ENCODE assay signal across 8 cellular contexts in genomic region chr10:45418859-45419672, GRCh38. TPM values are rescaled to one million over a fixed set of nuclear protein-coding genes. Genes with fewer than 3 reads are reported as not detected.
DNase-seq lines count a peak whose midpoint lies in the region; ATAC-seq and TF ChIP-seq lines count a peak whose summit lies in the region.

No MANE protein-coding gene starts in this region.

- no peaks in the 10 kb centered on the region for H3F3A ChIP-seq in GM23338 (replicated peaks; ENCODE audit: low read depth)

- TF ChIP-seq POLR2A in uterus (IDR thresholded peaks at IDR 0.05) = peak; percentile 32 to 36

- intact Hi-C loops in head of caudate nucleus (cut with DNase I) (no loop called here), uterus (cut with DNase I; ENCODE audit: low total_unique reads) (no loop called here), Caco-2 (cut with micrococcal nuclease; ENCODE audit: unreplicated experiment) (no loop called here)

- H3K9me2 ChIP-seq in GM23338 (ENCODE audit: insufficient read depth) = peaks cover 10% of the 10 kb centered on the region; the same call in 1 of the 2 replicates

- H3K27me3 Mint-ChIP-seq in GM23338 (ENCODE audit: insufficient read depth, low read depth, poor library complexity) = peaks cover 19% of the 10 kb centered on the region
- H3K27me3 Mint-ChIP-seq in Caco-2 (ENCODE audit: insufficient read depth, unreplicated experiment) = peaks cover 4% of the 10 kb centered on the region

- no peak for TF ChIP-seq CTCF in GM23338 (conservative IDR thresholded peaks at IDR 0.05; ENCODE audit: low read depth in 2 of 2)
- TF ChIP-seq CTCF in osteoblast (IDR thresholded peaks at IDR 0.05; ENCODE audit: extremely low read depth, low read depth, low read length) = no peak
- no peak for TF ChIP-seq CTCF in uterus (IDR thresholded peaks at IDR 0.05)
- no peak for TF ChIP-seq CTCF in Caco-2 (IDR thresholded peaks at IDR 0.05; ENCODE audit: insufficient read depth in 1 of 2, low read depth in 1 of 2, low read length in 1 of 2, severe bottlenecking in 1 of 2, unreplicated experiment in 1 of 2)

- H3K4me2 ChIP-seq in GM23338 = peak overlapping the region; percentile 93
- H3K4me2 ChIP-seq in osteoblast (ENCODE audit: insufficient read depth, low read length) = peak overlapping the region; percentile 91

- H3K4me3 ChIP-seq in GM23338 = peak overlapping the region; percentile 82
- peak overlapping the region; percentile 72 for H3K4me3 ChIP-seq in osteoblast (ENCODE audit: insufficient read depth, low read length)
- H3K4me3 ChIP-seq in uterus = peak overlapping the region; percentile 33 to 40
- no peak overlapping the region for H3K4me3 ChIP-seq in Caco-2 (ENCODE audit: low read depth, low read length)

- H3K9me3 Mint-ChIP-seq in GM23338 (peaks cover 3% of the 10 kb centered on the region; the same call in 2 of the 3 replicates), Caco-2 (ENCODE audit: unreplicated experiment) (peaks cover 10% of the 10 kb centered on the region)

- POLR2A ChIA-PET in Caco-2 (lab: Charles Lee) = no interaction called here

- H3K36me3 Mint-ChIP-seq in GM23338 (ENCODE audit: low read depth) (peaks cover under 1% of the 10 kb centered on the region; the same call in 1 of the 3 replicates), Caco-2 (ENCODE audit: insufficient read depth, unreplicated experiment) (no peaks in the 10 kb centered on the region)

- no peaks in the 10 kb centered on the region for H3K9me3 ChIP-seq in osteoblast (ENCODE audit: low read depth, low read length)
- no peaks in the 10 kb centered on the region for H3K9me3 ChIP-seq in uterus
- no peaks in the 10 kb centered on the region for H3K9me3 ChIP-seq in Caco-2

- H2AFZ ChIP-seq in GM23338 (peak overlapping the region; percentile 94), osteoblast (ENCODE audit: low read length) (peak overlapping the region; percentile 86)

- CTCF ChIA-PET in Caco-2 (lab: Charles Lee) = no interaction called here

- H3K4me3 Mint-ChIP-seq in GM23338 (peak overlapping the region; percentile 96), Caco-2 (ENCODE audit: unreplicated experiment) (no peak overlapping the region)

- ATAC-seq in GM23338 = peak; percentile 93

- H4K20me1 ChIP-seq in GM23338 (replicated peaks; ENCODE audit: insufficient read depth) (no peaks in the 10 kb centered on the region), osteoblast (ENCODE audit: insufficient read depth, low read length) (no peaks in the 10 kb centered on the region)

- peak; percentile 3 for DNase-seq in GM04504 (ENCODE audit: low read depth)
- peak; percentile 79 for DNase-seq in GM23338 (ENCODE audit: low spot score)
- DNase-seq in NCI-H2227 (lab: John Stamatoyannopoulos, UW; ENCODE audit: unreplicated experiment) = peak; percentile 70
- peak; percentile 60 for DNase-seq in activated naive CD4-positive, alpha-beta T cell treated with Interleukin-2 at 50 U/mL for 16 hours
- DNase-seq in head of caudate nucleus = peak in 40 of 42 donors; percentile 12 to 83 (median 62)
- peak; percentile 87 for DNase-seq in osteoblast (ENCODE audit: insufficient read length, low spot score, missing footprints)
- peak; percentile 56 to 66 for DNase-seq in uterus
- no peak for DNase-seq in Caco-2

- H3K79me2 ChIP-seq in GM23338 (replicated peaks; ENCODE audit: insufficient read depth) (no peaks in the 10 kb centered on the region), osteoblast (ENCODE audit: insufficient read depth, low read length) (no peaks in the 10 kb centered on the region)

- peak overlapping the region; percentile 95 for H3K27ac Mint-ChIP-seq in GM23338
- H3K27ac Mint-ChIP-seq in Caco-2 (ENCODE audit: unreplicated experiment) = no peak overlapping the region

- H3K4me1 Mint-ChIP-seq in GM23338 (peaks cover 11% of the 10 kb centered on the region), Caco-2 (ENCODE audit: low read depth, unreplicated experiment) (no peaks in the 10 kb centered on the region)

- H3K36me3 ChIP-seq in GM23338 (ENCODE audit: insufficient read depth) (no peaks in the 10 kb centered on the region), osteoblast (ENCODE audit: insufficient read depth, low read length) (no peaks in the 10 kb centered on the region), uterus (no peaks in the 10 kb centered on the region), Caco-2 (ENCODE audit: control insufficient read depth, insufficient read depth, low read length) (no peaks in the 10 kb centered on the region)

- H3K4me1 ChIP-seq in GM23338 (ENCODE audit: insufficient read depth) = peaks cover 5% of the 10 kb centered on the region; the same call in 1 of the 2 replicates
- peaks cover 3% of the 10 kb centered on the region for H3K4me1 ChIP-seq in osteoblast (ENCODE audit: insufficient read depth, low read length)
- peaks cover 0 to 3% of the 10 kb centered on the region in 2 donors for H3K4me1 ChIP-seq in uterus
- no peaks in the 10 kb centered on the region for H3K4me1 ChIP-seq in Caco-2

- H3K27ac ChIP-seq in GM23338 (ENCODE audit: low read depth) (no peak overlapping the region), osteoblast (ENCODE audit: low read depth, low read length) (no peak overlapping the region), uterus (peak overlapping the region; percentile 74 to 83)

- no TSS peak for BruUV-seq in Caco-2 (replicated peaks; lab: Mats Ljungman, UMichigan)

- H3K27me3 ChIP-seq in GM23338 (ENCODE audit: insufficient read depth) = 0 out of 2 replicates have a peak, but pooled peaks cover 9% of the 10 kb centered on the region
- no peaks in the 10 kb centered on the region for H3K27me3 ChIP-seq in osteoblast (ENCODE audit: insufficient read depth, low read length)
- H3K27me3 ChIP-seq in uterus = no peaks in the 10 kb centered on the region
- no peaks in the 10 kb centered on the region; the same call in 1 of the 2 replicates for H3K27me3 ChIP-seq in Caco-2 (replicated peaks; ENCODE audit: control insufficient read depth, insufficient read depth, low read length)

TF ChIP-seq in GM23338, 12 proteins besides CTCF, POLR2A, EP300 and RAD21:
- TF ChIP-seq POLR2AphosphoS5 (IDR thresholded peaks at IDR 0.05; ENCODE audit: low read depth) = peak; percentile 86
- TF ChIP-seq, protein P1, sequence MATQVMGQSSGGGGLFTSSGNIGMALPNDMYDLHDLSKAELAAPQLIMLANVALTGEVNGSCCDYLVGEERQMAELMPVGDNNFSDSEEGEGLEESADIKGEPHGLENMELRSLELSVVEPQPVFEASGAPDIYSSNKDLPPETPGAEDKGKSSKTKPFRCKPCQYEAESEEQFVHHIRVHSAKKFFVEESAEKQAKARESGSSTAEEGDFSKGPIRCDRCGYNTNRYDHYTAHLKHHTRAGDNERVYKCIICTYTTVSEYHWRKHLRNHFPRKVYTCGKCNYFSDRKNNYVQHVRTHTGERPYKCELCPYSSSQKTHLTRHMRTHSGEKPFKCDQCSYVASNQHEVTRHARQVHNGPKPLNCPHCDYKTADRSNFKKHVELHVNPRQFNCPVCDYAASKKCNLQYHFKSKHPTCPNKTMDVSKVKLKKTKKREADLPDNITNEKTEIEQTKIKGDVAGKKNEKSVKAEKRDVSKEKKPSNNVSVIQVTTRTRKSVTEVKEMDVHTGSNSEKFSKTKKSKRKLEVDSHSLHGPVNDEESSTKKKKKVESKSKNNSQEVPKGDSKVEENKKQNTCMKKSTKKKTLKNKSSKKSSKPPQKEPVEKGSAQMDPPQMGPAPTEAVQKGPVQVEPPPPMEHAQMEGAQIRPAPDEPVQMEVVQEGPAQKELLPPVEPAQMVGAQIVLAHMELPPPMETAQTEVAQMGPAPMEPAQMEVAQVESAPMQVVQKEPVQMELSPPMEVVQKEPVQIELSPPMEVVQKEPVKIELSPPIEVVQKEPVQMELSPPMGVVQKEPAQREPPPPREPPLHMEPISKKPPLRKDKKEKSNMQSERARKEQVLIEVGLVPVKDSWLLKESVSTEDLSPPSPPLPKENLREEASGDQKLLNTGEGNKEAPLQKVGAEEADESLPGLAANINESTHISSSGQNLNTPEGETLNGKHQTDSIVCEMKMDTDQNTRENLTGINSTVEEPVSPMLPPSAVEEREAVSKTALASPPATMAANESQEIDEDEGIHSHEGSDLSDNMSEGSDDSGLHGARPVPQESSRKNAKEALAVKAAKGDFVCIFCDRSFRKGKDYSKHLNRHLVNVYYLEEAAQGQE (IDR thresholded peaks at IDR 0.05; ENCODE audit: unreplicated experiment) = no peak

RNA-seq across cellular contexts. Expression of gene ALOX5, which starts 45.0 kb away (rescaled TPM):
- 5.4 and 5.7 TPM in 2 replicates for total RNA-seq in GM23338 (2014; rRNA removed; shearing (Covaris generic))
- 2.8 and 3.7 TPM in 2 replicates for polyA plus RNA-seq in GM23338 (2016; fragmentation: Nextera tagmentation; extraction: Ambion mirVana)
- total RNA-seq in osteoblast = not detected in 2 replicates
- total RNA-seq in uterus = 10 to 100 TPM in 3 of 4 donors, 1 to 10 TPM in 1; 3.5 to 32.5 (median 10.6) TPM
- not detected in 2 replicates for total RNA-seq in Caco-2 (2022)

Comparison
In these comparisons a context has a peak if more than half of its experiments do, and no peak if none do; other contexts are left out.
1. DNase-seq: peak in GM04504 (single experiment), GM23338 (single experiment), NCI-H2227 (single experiment), activated naive CD4-positive, alpha-beta T cell treated with Interleukin-2 at 50 U/mL for 16 hours (single experiment), head of caudate nucleus (40 of 42), osteoblast (single experiment) and uterus (2 of 2); none in Caco-2 (0 of 2).
2. H3K27ac ChIP-seq: peak in uterus (2 of 2); none in GM23338 (single experiment) and osteoblast (single experiment).